In genomic region chr4:38665846-38666490, GRCh38 we compare ENCODE assay signal across 8 cellular contexts. TPM values are rescaled to one million over a fixed set of nuclear protein-coding genes. Genes with fewer than 3 reads are reported as not detected.
DNase-seq lines count a peak whose midpoint lies in the region; ATAC-seq and TF ChIP-seq lines count a peak whose summit lies in the region.

No MANE protein-coding gene starts in this region.

- H3K27me3 ChIP-seq in gastrocnemius medialis, result no peaks in the 10 kb centered on the region

- no peak for TF ChIP-seq POLR2A in gastrocnemius medialis (IDR thresholded peaks at IDR 0.05)

- in situ Hi-C loops in gastrocnemius medialis (cut with MboI; ENCODE audit: low sequenced_read_pairs in 4 of 4), result no loop called here

- peak overlapping the region; percentile 97 to 100 (median 98) for H3K27ac ChIP-seq in gastrocnemius medialis

- H3K9me3 ChIP-seq in gastrocnemius medialis, result no peaks in the 10 kb centered on the region

- peak overlapping the region; percentile 12 for H3K4me3 ChIP-seq in GM12875 (ENCODE audit: low read depth, low read length)
- peak overlapping the region; percentile 83 for H3K4me3 ChIP-seq in WI38 (ENCODE audit: low read depth, low read length)
- H3K4me3 ChIP-seq in fibroblast of villous mesenchyme (ENCODE audit: low read depth, low read length), result peak overlapping the region; percentile 86
- peak overlapping the region; percentile 94 to 99 (median 98) for H3K4me3 ChIP-seq in gastrocnemius medialis

- DNase-seq in fibroblast of villous mesenchyme (ENCODE audit: low read depth), result no peak
- DNase-seq in gastrocnemius medialis, result no peak
- DNase-seq in NCI-H1105 (lab: John Stamatoyannopoulos, UW), result no peak
- DNase-seq in pons (ENCODE audit: low spot score), result no peak

- H3K36me3 ChIP-seq in gastrocnemius medialis, result no peaks in the 10 kb centered on the region

- H3K4me1 ChIP-seq in gastrocnemius medialis, result peaks cover 54 to 61% of the 10 kb centered on the region in 2 donors

- ATAC-seq in gastrocnemius medialis (no peak), HG03520 (IDR thresholded peaks at IDR 0.05; ENCODE audit: unreplicated experiment) (no peak), HG03025 (IDR thresholded peaks at IDR 0.05; ENCODE audit: low FRiP score, unreplicated experiment) (no peak)

- intact Hi-C loops in gastrocnemius medialis (cut with DNase I; ENCODE audit: low total_unique reads), result loop anchor here (2.0 to 10.0 kb wide), 5 partner anchors 347 to 1029 kb away; partner anchors contain the start of genes RELL1, TBC1D1 and UBE2K

- TF ChIP-seq CTCF in GM12875 (IDR thresholded peaks at IDR 0.05; ENCODE audit: borderline replicate concordance, insufficient read depth, low read depth, low read length), result no peak
- TF ChIP-seq CTCF in WI38 (IDR thresholded peaks at IDR 0.05; ENCODE audit: low read depth, low read length), result no peak
- no peak for TF ChIP-seq CTCF in fibroblast of villous mesenchyme (IDR thresholded peaks at IDR 0.05; ENCODE audit: insufficient read depth, low read depth, low read length)
- no peak for TF ChIP-seq CTCF in gastrocnemius medialis (IDR thresholded peaks at IDR 0.05 in 4 of 5, conservative IDR thresholded peaks at IDR 0.05 in 1 of 5)

RNA-seq across cellular contexts. Expression of gene KLF3, which starts 2.0 kb away (rescaled TPM):
- total RNA-seq in fibroblast of villous mesenchyme, result 22.2 and 24.2 TPM in 2 replicates
- total RNA-seq in gastrocnemius medialis, result 10 to 100 TPM; 12.7 to 26.5 (median 19.4) TPM

Comparison
In these comparisons a context has a peak if more than half of its experiments do, and no peak if none do; other contexts are left out.
1. H3K4me3 ChIP-seq: peak in every context shown above with its lines; median percentile 98 in gastrocnemius medialis; 86 in fibroblast of villous mesenchyme; 83 in WI38; 12 in GM12875.